In the genomic region with DNA sequence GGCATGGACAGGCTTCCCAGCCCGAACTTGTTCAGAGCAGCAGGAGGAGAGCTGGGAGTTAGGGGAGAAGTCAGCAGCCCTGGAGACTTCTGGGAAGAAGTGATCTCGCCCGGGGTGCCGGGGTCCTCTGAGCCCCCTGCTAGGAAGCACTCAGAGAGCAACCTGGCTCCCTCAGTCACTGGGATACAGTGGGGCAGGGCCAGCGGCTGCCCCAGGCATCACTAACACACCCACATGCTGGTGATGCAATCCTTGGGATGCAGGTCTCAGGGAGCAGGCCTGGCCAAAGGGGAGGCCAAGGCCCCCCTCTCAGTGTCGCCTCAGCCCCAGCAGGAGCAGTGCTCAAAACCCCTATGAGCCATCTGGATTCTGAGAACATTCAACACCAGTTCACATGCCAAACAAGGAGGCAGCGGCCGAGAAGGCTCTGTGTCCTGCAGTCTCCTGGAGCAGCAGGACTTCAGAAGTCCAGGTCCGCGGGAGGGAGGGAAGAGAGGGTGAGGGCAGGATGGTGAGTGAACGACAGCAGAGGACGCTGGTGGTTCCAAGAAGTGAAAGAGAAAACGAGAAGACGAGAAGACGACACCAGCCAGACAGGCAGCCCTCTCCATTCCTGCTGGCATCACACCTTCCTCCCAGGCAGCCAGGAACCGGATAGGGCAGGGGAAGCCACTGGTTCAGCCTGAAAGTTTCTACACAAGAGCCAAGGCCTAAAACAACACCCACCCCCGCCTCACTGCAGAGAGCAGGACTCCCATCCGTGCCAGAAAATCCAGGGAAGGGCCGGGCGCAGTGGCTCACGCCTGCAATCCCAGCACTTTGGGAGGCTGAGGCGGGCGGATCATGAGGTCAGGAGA, we compare ENCODE assay signal across 18 cellular contexts. TPM values are rescaled to one million over a fixed set of nuclear protein-coding genes. Genes with fewer than 3 reads are reported as not detected.
DNase-seq lines count a peak whose midpoint lies in the region; ATAC-seq and TF ChIP-seq lines count a peak whose summit lies in the region.
"Had no signal": no experiment of that assay in that cellular context is flagged by ENCODE, and none has a peak within 500 bp of the region (broad histone marks: within the 10 kb centered on the region; RNA-seq: fewer than 3 reads in every experiment).

No MANE protein-coding gene starts in this region.

- no peak for ATAC-seq in HG03108 (IDR thresholded peaks at IDR 0.05; ENCODE audit: unreplicated experiment)
- ATAC-seq: lower lobe of right lung, natural killer cell, WTC11 had no signal

- H3K79me2 ChIP-seq in osteoblast (ENCODE audit: insufficient read depth, low read length), result peaks cover 9% of the 10 kb centered on the region

- H3K27me3 ChIP-seq in BLaER1 (no peaks in the 10 kb centered on the region), osteoblast (ENCODE audit: insufficient read depth, low read length) (no peaks in the 10 kb centered on the region), H7 (ENCODE audit: control insufficient read depth, insufficient read depth, low read length) (no peaks in the 10 kb centered on the region)
- H3K27me3 ChIP-seq: colonic mucosa had no signal

- H3K4me1 Mint-ChIP-seq in IgD-negative memory B cell (peaks cover 16 to 19% (median 17%) of the 10 kb centered on the region in 3 donors), chondrocyte (ENCODE audit: low read depth) (peaks cover 15% of the 10 kb centered on the region)

- H3K27ac ChIP-seq in BLaER1, result peak overlapping the region; percentile 74
- H3K27ac ChIP-seq in osteoblast (ENCODE audit: low read depth, low read length), result no peak overlapping the region
- H3K27ac ChIP-seq: colonic mucosa, epithelial cell of prostate, lower lobe of right lung had no signal

- peak overlapping the region; percentile 64; the same call in 1 of the 2 replicates for H3K9ac ChIP-seq in BLaER1

- H3K36me3 ChIP-seq in BLaER1 (peaks cover 9% of the 10 kb centered on the region; the same call in 1 of the 2 replicates), osteoblast (ENCODE audit: insufficient read depth, low read length) (no peaks in the 10 kb centered on the region), H7 (replicated peaks; ENCODE audit: control insufficient read depth, insufficient read depth, low read length) (no peaks in the 10 kb centered on the region)
- H3K36me3 ChIP-seq: colonic mucosa had no signal

- no peaks in the 10 kb centered on the region; the same call in 1 of the 2 replicates for H3K9me3 ChIP-seq in BLaER1
- no peaks in the 10 kb centered on the region for H3K9me3 ChIP-seq in osteoblast (ENCODE audit: low read depth, low read length)
- H3K9me3 ChIP-seq: colonic mucosa, lower lobe of right lung had no signal

- H3K4me3 ChIP-seq in BLaER1 (peak overlapping the region; percentile 50; the same call in 1 of the 2 replicates), osteoblast (ENCODE audit: insufficient read depth, low read length) (no peak overlapping the region), H7 (ENCODE audit: insufficient read depth, low read depth, low read length) (no peak overlapping the region)
- H3K4me3 ChIP-seq: colonic mucosa, lower lobe of right lung had no signal

- H3K27me3 Mint-ChIP-seq in IgD-negative memory B cell, result no peaks in the 10 kb centered on the region
- H3K27me3 Mint-ChIP-seq in chondrocyte (ENCODE audit: low read depth), result no peaks in the 10 kb centered on the region

- H3K9me3 Mint-ChIP-seq in IgD-negative memory B cell (no peaks in the 10 kb centered on the region), chondrocyte (ENCODE audit: low read depth) (no peaks in the 10 kb centered on the region)
- H3K9me3 Mint-ChIP-seq: natural killer cell had no signal

- H3K36me3 Mint-ChIP-seq in IgD-negative memory B cell (peaks cover 3% of the 10 kb centered on the region), chondrocyte (ENCODE audit: low read depth) (no peaks in the 10 kb centered on the region)
- H3K36me3 Mint-ChIP-seq: natural killer cell had no signal

- DNase-seq in chondrocyte (ENCODE audit: low spot score) (no peak), osteoblast (ENCODE audit: insufficient read length, low spot score, missing footprints) (peak; percentile 76), H7 (no peak), cerebellar cortex (ENCODE audit: low spot score) (no peak), NCI-H748 treated with DMSO at 0.1 percent for 48 hours (lab: John Stamatoyannopoulos, UW) (no peak)
- DNase-seq: activated effector memory CD4-positive, alpha-beta T cell treated with anti-CD3 and anti-CD28 coated beads, Interleukin-2, amount 50 U/mL, for 16 hours; colonic mucosa; HCEC 1CT; Kasumi-1; lower lobe of right lung; natural killer cell; NCI-H69; retina had no signal

- H2AFZ ChIP-seq in osteoblast (ENCODE audit: low read length), result no peak overlapping the region

- TF ChIP-seq CTCF in chondrocyte (IDR thresholded peaks at IDR 0.05) (no peak), osteoblast (IDR thresholded peaks at IDR 0.05; ENCODE audit: extremely low read depth, low read depth, low read length) (no peak)

- H3K4me3 Mint-ChIP-seq in IgD-negative memory B cell (peak overlapping the region in 3 of 4 donors; percentile 74 to 81 (median 77)), chondrocyte (ENCODE audit: unreplicated experiment) (no peak overlapping the region)
- H3K4me3 Mint-ChIP-seq: WTC11 had no signal

- H3K4me1 ChIP-seq in BLaER1 (peaks cover 84% of the 10 kb centered on the region), osteoblast (ENCODE audit: insufficient read depth, low read length) (peaks cover 15% of the 10 kb centered on the region)

- H4K20me1 ChIP-seq in BLaER1 (peaks cover 11% of the 10 kb centered on the region), osteoblast (ENCODE audit: insufficient read depth, low read length) (peaks cover 5% of the 10 kb centered on the region)

- H3K27ac Mint-ChIP-seq in IgD-negative memory B cell (peak overlapping the region in 1 of 3 donors; percentile 62), chondrocyte (ENCODE audit: unreplicated experiment) (peak overlapping the region; percentile 34)
- H3K27ac Mint-ChIP-seq: natural killer cell, WTC11 had no signal

- H3K4me2 ChIP-seq in BLaER1, result peak overlapping the region; percentile 89
- H3K4me2 ChIP-seq in osteoblast (ENCODE audit: insufficient read depth, low read length), result no peak overlapping the region

RNA-seq across cellular contexts. Expression of a gene that starts 2.3 kb away (rescaled TPM):
- polyA plus RNA-seq in IgD-negative memory B cell, result 2.7 TPM
- 3.6 to 4.2 TPM (median 4.1 TPM) in 3 replicates for total RNA-seq in chondrocyte
- total RNA-seq in osteoblast, result 1.8 and 2.7 TPM in 2 replicates
- 0.07 and 0.14 TPM in 2 replicates for total RNA-seq in H7 (2014; rRNA removed; shearing (Covaris generic))

RNA-seq across cellular contexts. Expression of a gene that starts 3.8 kb away (rescaled TPM):
- polyA plus RNA-seq in IgD-negative memory B cell, result 44.9 TPM
- 50.6 to 55.4 TPM (median 53.5 TPM) in 3 replicates for total RNA-seq in chondrocyte
- 26.2 and 30.4 TPM in 2 replicates for total RNA-seq in osteoblast
- 74.5 and 78.8 TPM in 2 replicates for total RNA-seq in H7 (2014; rRNA removed; shearing (Covaris generic))

RNA-seq across cellular contexts. Expression of a gene that starts 30.8 kb away (rescaled TPM):
- polyA plus RNA-seq in IgD-negative memory B cell, result 38.3 TPM
- total RNA-seq in chondrocyte (25.8 to 33.9 TPM (median 27.9 TPM) in 3 replicates), osteoblast (20.3 and 26.2 TPM in 2 replicates)
- 41.8 and 49.1 TPM in 2 replicates for total RNA-seq in H7 (2014; rRNA removed; shearing (Covaris generic))

RNA-seq across cellular contexts. Expression of a gene that starts 42.4 kb away (rescaled TPM):
- polyA plus RNA-seq in IgD-negative memory B cell, result 8.8 TPM
- total RNA-seq in chondrocyte, result 32.5 to 34.8 TPM (median 33.0 TPM) in 3 replicates
- total RNA-seq in osteoblast, result 10.5 and 14.1 TPM in 2 replicates
- 66.3 and 92.1 TPM in 2 replicates for total RNA-seq in H7 (2014; rRNA removed; shearing (Covaris generic))

RNA-seq across cellular contexts. Expression of a gene that starts 57.6 kb away (rescaled TPM):
- 49.2 TPM for polyA plus RNA-seq in IgD-negative memory B cell
- total RNA-seq in chondrocyte, result 24.5 to 27.3 TPM (median 27.2 TPM) in 3 replicates
- total RNA-seq in osteoblast, result 11.9 and 15.0 TPM in 2 replicates
- 30.3 and 38.2 TPM in 2 replicates for total RNA-seq in H7 (2014; rRNA removed; shearing (Covaris generic))
